ENCODE assay signal across 16 cellular contexts in genomic region chr18:50955246-50955645, GRCh38. TPM values are rescaled to one million over a fixed set of nuclear protein-coding genes. Genes with fewer than 3 reads are reported as not detected.
A peak's percentile ranks its signal among the peaks of the same experiment; 100 is the strongest.
DNase-seq lines count a peak whose midpoint lies in the region; TF ChIP-seq lines count a peak whose summit lies in the region.
"Had no signal": no experiment of that assay in that cellular context is flagged by ENCODE, and none has a peak within 500 bp of the region (broad histone marks: within the 10 kb centered on the region; RNA-seq: fewer than 3 reads in every experiment).

No MANE protein-coding gene starts in this region.

- DNase-seq in H7 (peak; percentile 16), endodermal cell (peak; percentile 62), neuronal stem cell (ENCODE audit: low spot score) (no peak), NCI-H1048 (lab: John Stamatoyannopoulos, UW) (no peak), uterus (no peak)
- DNase-seq in activated T-cell treated with anti-CD3 and anti-CD28 coated beads, Interleukin-2, amount 50 U/mL, for 1 hour, result no peak
- DNase-seq: C1 segment of cervical spinal cord; Calu3; CD4-positive, alpha-beta T cell; DMS 273 treated with DMSO at 0.1 percent for 48 hours; DMS79; GM23248; HCEC 1CT had no signal

- H3K27me3 ChIP-seq in H7 (ENCODE audit: control insufficient read depth, insufficient read depth, low read length), result no peaks in the 10 kb centered on the region
- no peaks in the 10 kb centered on the region for H3K27me3 ChIP-seq in HUES48 (ENCODE audit: control insufficient read depth, insufficient read depth, low read length)
- no peaks in the 10 kb centered on the region for H3K27me3 ChIP-seq in endodermal cell (ENCODE audit: control insufficient read depth, insufficient read depth, low read length, poor library complexity, severe bottlenecking)
- H3K27me3 ChIP-seq in neuronal stem cell (ENCODE audit: control insufficient read depth in 3 of 3, insufficient read depth in 3 of 3, low read depth in 1 of 3, low read length in 3 of 3), result no peaks in the 10 kb centered on the region
- no peaks in the 10 kb centered on the region for H3K27me3 ChIP-seq in uterus

- H3K36me3 ChIP-seq in H7 (replicated peaks; ENCODE audit: control insufficient read depth, insufficient read depth, low read length), result no peaks in the 10 kb centered on the region
- no peaks in the 10 kb centered on the region for H3K36me3 ChIP-seq in HUES48 (ENCODE audit: control insufficient read depth, insufficient read depth, low read length)
- peaks cover 3% of the 10 kb centered on the region for H3K36me3 ChIP-seq in endodermal cell (ENCODE audit: control insufficient read depth, insufficient read depth, low read length)
- no peaks in the 10 kb centered on the region for H3K36me3 ChIP-seq in neuronal stem cell (replicated peaks in 1 of 2; ENCODE audit: control insufficient read depth in 2 of 2, insufficient read depth in 2 of 2, low read length in 2 of 2)
- H3K36me3 ChIP-seq in uterus, result no peaks in the 10 kb centered on the region

- no peaks in the 10 kb centered on the region for H3K4me1 Mint-ChIP-seq in endodermal cell
- H3K4me1 Mint-ChIP-seq: B cell had no signal

- peaks cover 1% of the 10 kb centered on the region for H3K9me3 Mint-ChIP-seq in endodermal cell
- H3K9me3 Mint-ChIP-seq: CD4-positive, alpha-beta T cell had no signal

- H3K36me3 Mint-ChIP-seq in endodermal cell (ENCODE audit: low read depth), result no peaks in the 10 kb centered on the region

- H3K9me3 ChIP-seq in HUES48 (ENCODE audit: control insufficient read depth, insufficient read depth, low read length) (no peaks in the 10 kb centered on the region), endodermal cell (ENCODE audit: control insufficient read depth, low read length) (peaks cover under 1% of the 10 kb centered on the region), neuronal stem cell (replicated peaks in 1 of 2; ENCODE audit: control insufficient read depth in 2 of 2, insufficient read depth in 1 of 2, low read depth in 1 of 2, low read length in 2 of 2) (no peaks in the 10 kb centered on the region), uterus (no peaks in the 10 kb centered on the region)

- intact Hi-C loops in uterus (cut with DNase I; ENCODE audit: low total_unique reads), result no loop called here

- H2AFZ ChIP-seq in neuronal stem cell (ENCODE audit: low read length), result no peak overlapping the region
- H2AFZ ChIP-seq: GM23248 had no signal

- TF ChIP-seq POLR2A in uterus (IDR thresholded peaks at IDR 0.05), result no peak

- no peak overlapping the region for H3K14ac ChIP-seq in neuronal stem cell (ENCODE audit: low read length)

- H3K27me3 Mint-ChIP-seq in endodermal cell (ENCODE audit: insufficient read depth), result no peaks in the 10 kb centered on the region
- H3K27me3 Mint-ChIP-seq: B cell; CD4-positive, alpha-beta T cell had no signal

- H3K23ac ChIP-seq in neuronal stem cell (ENCODE audit: low read depth, low read length, poor library complexity), result no peak overlapping the region

- no peak overlapping the region for H4K8ac ChIP-seq in neuronal stem cell (ENCODE audit: low read depth, low read length)

- H3K27ac ChIP-seq in HUES48 (ENCODE audit: low read depth, low read length), result peak overlapping the region; percentile 21
- no peak overlapping the region for H3K27ac ChIP-seq in endodermal cell (ENCODE audit: low read depth, low read length)
- H3K27ac ChIP-seq in neuronal stem cell (replicated peaks; ENCODE audit: low read length), result no peak overlapping the region
- no peak overlapping the region for H3K27ac ChIP-seq in uterus
- H3K27ac ChIP-seq: GM23248 had no signal

- WGBS in endodermal cell (ENCODE audit: insufficient coverage in 1 of 2, insufficient read length in 1 of 2), 2 experiments, result 80 to 81% methylated on average over 3 to 4 of the region's 4 CpGs
- no CpG with 5 or more reads among the region's 4 CpGs for WGBS in neuronal stem cell (ENCODE audit: extremely low coverage in 2 of 2, insufficient read length in 2 of 2, insufficient replicate concordance in 1 of 2), 2 donors

- no peak overlapping the region for H3K27ac Mint-ChIP-seq in endodermal cell
- H3K27ac Mint-ChIP-seq: B cell; CD4-positive, alpha-beta T cell had no signal

- H3K4me3 Mint-ChIP-seq in endodermal cell, result no peak overlapping the region
- H3K4me3 Mint-ChIP-seq: B cell; CD4-positive, alpha-beta T cell had no signal

- H3K4me3 ChIP-seq in H7 (ENCODE audit: insufficient read depth, low read depth, low read length) (no peak overlapping the region), HUES48 (ENCODE audit: low read depth, low read length) (no peak overlapping the region), endodermal cell (ENCODE audit: low read length) (no peak overlapping the region), neuronal stem cell (ENCODE audit: low read length in 2 of 2) (no peak overlapping the region), uterus (no peak overlapping the region)
- H3K4me3 ChIP-seq: GM12878, GM23248 had no signal

- no peak overlapping the region for H3K9ac ChIP-seq in HUES48 (ENCODE audit: low read depth, low read length)
- H3K9ac ChIP-seq in endodermal cell (ENCODE audit: extremely low read depth, low read length, poor library complexity, severe bottlenecking), result no peak overlapping the region
- no peak overlapping the region for H3K9ac ChIP-seq in neuronal stem cell (ENCODE audit: low read depth, low read length, poor library complexity)
- H3K9ac ChIP-seq: GM23248 had no signal

- no peak overlapping the region for H2BK15ac ChIP-seq in neuronal stem cell (ENCODE audit: low read length)

- 0 out of 2 replicates have a peak, but pooled peaks cover 3% of the 10 kb centered on the region for H3K4me1 ChIP-seq in HUES48 (ENCODE audit: control insufficient read depth, insufficient read depth, low read length)
- H3K4me1 ChIP-seq in endodermal cell (ENCODE audit: control insufficient read depth, insufficient read depth, low read length), result no peaks in the 10 kb centered on the region
- H3K4me1 ChIP-seq in neuronal stem cell (ENCODE audit: control insufficient read depth in 2 of 2, insufficient read depth in 1 of 2, low read depth in 1 of 2, low read length in 2 of 2), result no peaks in the 10 kb centered on the region
- H3K4me1 ChIP-seq in uterus, result no peaks in the 10 kb centered on the region

- H3K4ac ChIP-seq in neuronal stem cell (ENCODE audit: low read length), result no peak overlapping the region

- H2BK12ac ChIP-seq in neuronal stem cell (ENCODE audit: low read length), result no peak overlapping the region

- no peak overlapping the region for H2BK120ac ChIP-seq in neuronal stem cell (ENCODE audit: low read depth, low read length)

- no peak overlapping the region for H3K4me2 ChIP-seq in neuronal stem cell (ENCODE audit: insufficient read depth, low read length, poor library complexity, severe bottlenecking)

- no peak overlapping the region for H4K91ac ChIP-seq in neuronal stem cell (ENCODE audit: low read depth, low read length, poor library complexity)

- TF ChIP-seq CTCF in endodermal cell (conservative IDR thresholded peaks at IDR 0.05), result no peak
- no peak for TF ChIP-seq CTCF in uterus (IDR thresholded peaks at IDR 0.05)

- peak overlapping the region; percentile 60 for H3K18ac ChIP-seq in neuronal stem cell (ENCODE audit: low read length)

- H2AK5ac ChIP-seq in neuronal stem cell (ENCODE audit: low read depth, low read length), result no peak overlapping the region

- H2BK5ac ChIP-seq in neuronal stem cell (ENCODE audit: low read length), result no peak overlapping the region

- no peaks in the 10 kb centered on the region for H3K79me1 ChIP-seq in neuronal stem cell (ENCODE audit: low read depth, low read length)

RNA-seq across cellular contexts. Expression of gene ELAC1, which starts 12.6 kb away (rescaled TPM):
- 1.9 and 4.9 TPM in 2 replicates for total RNA-seq in H7 (2014; rRNA removed; shearing (Covaris generic))
- total RNA-seq in endodermal cell, result 1 to 10 TPM; 5.1 to 7.4 TPM
- polyA plus RNA-seq in endodermal cell (2013, experiment 1 of 2), result 6.6 TPM
- 8.3 TPM for polyA plus RNA-seq in endodermal cell (2013, experiment 2 of 2)
- polyA plus RNA-seq in neuronal stem cell (2013, experiment 1 of 2), result 5.8 TPM
- polyA plus RNA-seq in neuronal stem cell (2013, experiment 2 of 2), result 6.0 TPM
- total RNA-seq in uterus, result 10 to 100 TPM in 2 of 4 donors, 1 to 10 TPM in 2; 4.1 to 26.2 (median 9.4) TPM

Comparison
In these comparisons a context has a peak if more than half of its experiments do, and no peak if none do; other contexts are left out.
1. DNase-seq: peak in H7 (single experiment) and endodermal cell (single experiment); none in neuronal stem cell (single experiment), NCI-H1048 (single experiment), uterus (0 of 2) and activated T-cell treated with anti-CD3 and anti-CD28 coated beads, Interleukin-2, amount 50 U/mL, for 1 hour (single experiment).